28 cellular contexts compared by ENCODE assay signal in genomic region chr9:104264431-104264830, GRCh38.
"Had no signal": no experiment of that assay in that cellular context is flagged by ENCODE, and none has a peak within 500 bp of the region (broad histone marks: within the 10 kb centered on the region; RNA-seq: fewer than 3 reads in every experiment).

No MANE protein-coding gene starts in this region.

- H3K36me3 Mint-ChIP-seq: activated CD4-positive, alpha-beta memory T cell treated with anti-CD3 and anti-CD28 coated beads for 36 hours; activated naive CD8-positive, alpha-beta T cell had no signal

- H3K27me3 Mint-ChIP-seq: activated CD4-positive, alpha-beta memory T cell treated with anti-CD3 and anti-CD28 coated beads for 36 hours; activated CD4-positive, alpha-beta T cell treated with anti-CD3 and anti-CD28 coated beads, Interleukin-2, amount 10 ng/mL, durations not matched to agents 24 days and 14 days; effector memory CD8-positive, alpha-beta T cell had no signal

- H3K27me3 ChIP-seq: body of pancreas, esophagus muscularis mucosa, foreskin keratinocyte, gastroesophageal sphincter had no signal

- DNase-seq: activated CD4-positive, alpha-beta memory T cell treated with anti-CD3 and anti-CD28 coated beads for 36 hours; activated CD4-positive, alpha-beta T cell treated with anti-CD3 and anti-CD28 coated beads for 36 hours; activated CD4-positive, alpha-beta T cell treated with anti-CD3 and anti-CD28 coated beads, Interleukin-2, amount 10 ng/mL, durations not matched to agents 24 days and 14 days; activated CD4-positive, CD25-positive, alpha-beta regulatory T cell; activated CD4-positive, CD25-positive, alpha-beta regulatory T cell treated with anti-CD3 and anti-CD28 coated beads, Interleukin-2, amount 50 U/mL, for 72 hours; activated CD8-positive, alpha-beta memory T cell treated with anti-CD3 and anti-CD28 coated beads, Interleukin-2, amount 50 U/mL, for 48 hours; activated CD8-positive, alpha-beta T cell treated with anti-CD3 and anti-CD28 coated beads, Interleukin-2, amount 10 ng/mL, durations not matched to agents 7 days and 5 days; activated effector memory CD4-positive, alpha-beta T cell treated with Interleukin-2 at 50 U/mL for 16 hours; activated gamma-delta T cell treated with Interleukin-2 at 50 U/mL for 16 hours; activated naive CD4-positive, alpha-beta T cell treated with anti-CD3 and anti-CD28 coated beads, Interleukin-2, amount 50 U/mL, for 16 hours; activated naive CD4-positive, alpha-beta T cell treated with Interleukin-2 at 50 U/mL for 16 hours; activated T-cell treated with anti-CD3 and anti-CD28 coated beads, Interleukin-2, amount 50 U/mL, for 4 hours; amygdala; aorta; body of pancreas; caudate nucleus; cortex of kidney; dermis blood vessel endothelial cell; effector CD4-positive, alpha-beta T cell; effector memory CD8-positive, alpha-beta T cell; erythroblast; foreskin keratinocyte; T-helper 2 cell had no signal

- H3K27ac Mint-ChIP-seq: activated CD4-positive, alpha-beta memory T cell treated with anti-CD3 and anti-CD28 coated beads for 36 hours; activated CD4-positive, alpha-beta T cell treated with anti-CD3 and anti-CD28 coated beads for 36 hours; activated CD4-positive, alpha-beta T cell treated with anti-CD3 and anti-CD28 coated beads, Interleukin-2, amount 10 ng/mL, durations not matched to agents 24 days and 14 days; activated CD8-positive, alpha-beta T cell treated with anti-CD3 and anti-CD28 coated beads, Interleukin-2, amount 10 ng/mL, durations not matched to agents 7 days and 5 days; activated naive CD8-positive, alpha-beta T cell; activated T-helper 17 cell treated with anti-CD3 and anti-CD28 coated beads, Interleukin-2, amount 50 U/mL, for 72 hours; effector memory CD8-positive, alpha-beta T cell had no signal

- H3K4me3 ChIP-seq: body of pancreas, esophagus muscularis mucosa, gastroesophageal sphincter had no signal

- H3K4me3 Mint-ChIP-seq: activated CD4-positive, alpha-beta memory T cell treated with anti-CD3 and anti-CD28 coated beads for 36 hours; activated CD4-positive, alpha-beta T cell treated with anti-CD3 and anti-CD28 coated beads for 36 hours; activated CD4-positive, alpha-beta T cell treated with anti-CD3 and anti-CD28 coated beads, Interleukin-2, amount 10 ng/mL, durations not matched to agents 24 days and 14 days; activated CD8-positive, alpha-beta T cell treated with anti-CD3 and anti-CD28 coated beads, Interleukin-2, amount 10 ng/mL, durations not matched to agents 7 days and 5 days; activated naive CD8-positive, alpha-beta T cell; activated T-cell treated with anti-CD3 and anti-CD28 coated beads, Interleukin-2, amount 50 U/mL, for 4 hours; activated T-helper 17 cell treated with anti-CD3 and anti-CD28 coated beads, Interleukin-2, amount 50 U/mL, for 72 hours; effector memory CD8-positive, alpha-beta T cell had no signal

- H3K9me3 Mint-ChIP-seq: activated CD4-positive, alpha-beta memory T cell treated with anti-CD3 and anti-CD28 coated beads for 36 hours; activated CD4-positive, alpha-beta T cell treated with anti-CD3 and anti-CD28 coated beads, Interleukin-2, amount 10 ng/mL, durations not matched to agents 24 days and 14 days; activated T-cell treated with anti-CD3 and anti-CD28 coated beads, Interleukin-2, amount 50 U/mL, for 4 hours; activated T-helper 17 cell treated with anti-CD3 and anti-CD28 coated beads, Interleukin-2, amount 50 U/mL, for 72 hours had no signal

- H3K4me1 ChIP-seq: esophagus muscularis mucosa, foreskin keratinocyte, gastroesophageal sphincter had no signal

- H3K4me1 Mint-ChIP-seq: activated CD4-positive, alpha-beta T cell treated with anti-CD3 and anti-CD28 coated beads for 36 hours; activated CD4-positive, alpha-beta T cell treated with anti-CD3 and anti-CD28 coated beads, Interleukin-2, amount 10 ng/mL, durations not matched to agents 24 days and 14 days; activated T-helper 17 cell treated with anti-CD3 and anti-CD28 coated beads, Interleukin-2, amount 50 U/mL, for 72 hours had no signal

- ATAC-seq: activated CD4-positive, alpha-beta T cell treated with anti-CD3 and anti-CD28 coated beads for 36 hours; activated CD8-positive, alpha-beta T cell treated with anti-CD3 and anti-CD28 coated beads, Interleukin-2, amount 10 ng/mL, durations not matched to agents 7 days and 5 days; activated T-cell treated with anti-CD3 and anti-CD28 coated beads, Interleukin-2, amount 50 U/mL, for 4 hours; activated T-helper 17 cell treated with anti-CD3 and anti-CD28 coated beads, Interleukin-2, amount 50 U/mL, for 72 hours; body of pancreas; effector memory CD8-positive, alpha-beta T cell; foreskin keratinocyte; gastroesophageal sphincter had no signal

- H3K27ac ChIP-seq: body of pancreas, esophagus muscularis mucosa, foreskin keratinocyte, gastroesophageal sphincter had no signal

- FAIRE-seq: colon had no signal

- H3K36me3 ChIP-seq: esophagus muscularis mucosa, gastroesophageal sphincter had no signal

- H3K9me3 ChIP-seq: body of pancreas, esophagus muscularis mucosa, gastroesophageal sphincter had no signal
